ENCODE assay signal across 23 cellular contexts in genomic region chr2:167411367-167411766, GRCh38.
DNase-seq lines count a peak whose midpoint lies in the region; FAIRE-seq and TF ChIP-seq lines count a peak whose summit lies in the region.
"Had no signal": no experiment of that assay in that cellular context is flagged by ENCODE, and none has a peak within 500 bp of the region (broad histone marks: within the 10 kb centered on the region; RNA-seq: fewer than 3 reads in every experiment).

No MANE protein-coding gene starts in this region.

- DNase-seq in A172 (ENCODE audit: low spot score) = peak; percentile 4
- DNase-seq in D721Med (ENCODE audit: insufficient read length, low spot score) = no peak
- peak; percentile 6 for DNase-seq in OCI-M1 (lab: John Stamatoyannopoulos, UW)
- DNase-seq in H1 (ENCODE audit: low read depth in 1 of 2, low spot score in 2 of 2) = no peak
- no peak for DNase-seq in HFFc6
- DNase-seq in NK-92 treated with Interleukin-12 subunit alpha and Interleukin-12 subunit beta, amount 100 ng/mL, for 24 hours (lab: John Stamatoyannopoulos, UW) = no peak
- no peak for DNase-seq in NCI-H2171 treated with DMSO at 0.1 percent for 48 hours (lab: John Stamatoyannopoulos, UW)
- DNase-seq: activated CD4-positive, alpha-beta T cell treated with anti-CD3 and anti-CD28 coated beads, Interleukin-2, amount 50 U/mL, for 1 hour; activated naive CD4-positive, alpha-beta T cell treated with Interleukin-2 at 50 U/mL for 16 hours; C1 segment of cervical spinal cord; effector CD8-positive, alpha-beta T cell; head of caudate nucleus; mucosa of descending colon; NCI-H1092 treated with DMSO at 0.1 percent for 48 hours; NCI-H187 treated with DMSO at 0.1 percent for 48 hours; NCI-H226; NCI-H748 treated with DMSO at 0.1 percent for 48 hours; stimulated activated naive CD8-positive, alpha-beta T cell treated with anti-CD3 and anti-CD28 coated beads, Interleukin-15, amount 100 ng/mL, for 72 hours; T1000; thyroid gland had no signal

- H4K91ac ChIP-seq in H1 (replicated peaks; ENCODE audit: insufficient read length, low read length) = no peak overlapping the region

- H2BK20ac ChIP-seq in H1 (ENCODE audit: low read length) = no peak overlapping the region

- H3K79me2 ChIP-seq in H1 (ENCODE audit: control insufficient read depth in 1 of 2, insufficient read depth in 2 of 2, low read length in 2 of 2) = peaks cover 0 to 55% of the 10 kb centered on the region in 2 experiments; a peak in 2 of 4 replicates

- no peak overlapping the region for H3K14ac ChIP-seq in H1 (ENCODE audit: insufficient read length)

- TF ChIP-seq POLR2A in H1 (IDR thresholded peaks at IDR 0.05; ENCODE audit: control extremely low read depth in 1 of 2, low read depth in 2 of 2, low read length in 2 of 2) = no peak

- H3K27me3 ChIP-seq in H1 (replicated peaks in 1 of 4; ENCODE audit: control insufficient read depth in 3 of 4, extremely low read depth in 1 of 4, insufficient read depth in 3 of 4, low read length in 3 of 4) = no peaks in the 10 kb centered on the region
- H3K27me3 ChIP-seq: thyroid gland had no signal

- no peak overlapping the region for H3K27ac ChIP-seq in H1 (ENCODE audit: low read depth, low read length)
- H3K27ac ChIP-seq: epithelial cell of prostate, thyroid gland had no signal

- H2AFZ ChIP-seq in H1 (ENCODE audit: low read length) = no peak overlapping the region

- POLR2A ChIA-PET in H1 (lab: Charles Lee; ENCODE audit: partially characterized antibody) = no interaction called here

- 0 out of 2 replicates have a peak, but pooled peaks cover 4% of the 10 kb centered on the region for H3K36me3 Mint-ChIP-seq in HFFc6 (ENCODE audit: low read depth)
- H3K36me3 Mint-ChIP-seq: natural killer cell treated with Interleukin-12 subunit alpha and Interleukin-12 subunit beta and Interleukin-15 and Interleukin-18, amount 100 ng/mL, for 72 hours had no signal

- peak; percentile 47 for TF ChIP-seq CTCF in D721Med (IDR thresholded peaks at IDR 0.05; ENCODE audit: insufficient read depth, missing control alignments)
- no peak for TF ChIP-seq CTCF in H1 (IDR thresholded peaks at IDR 0.05; ENCODE audit: control extremely low read depth in 1 of 3, insufficient read depth in 1 of 3, low read depth in 1 of 3, low read length in 3 of 3)
- no peak for TF ChIP-seq CTCF in HFFc6 (IDR thresholded peaks at IDR 0.05)

- no peak overlapping the region for H3K4me3 ChIP-seq in H1 (ENCODE audit: extremely low read depth in 1 of 4, insufficient read depth in 2 of 4, low read depth in 3 of 4, low read length in 4 of 4)
- H3K4me3 ChIP-seq: mucosa of descending colon, thyroid gland had no signal

- no peak overlapping the region for H3K4me2 ChIP-seq in H1 (ENCODE audit: insufficient read depth in 1 of 2, low read depth in 2 of 2, low read length in 2 of 2)

- no peak overlapping the region for H4K8ac ChIP-seq in H1 (ENCODE audit: extremely low read depth, insufficient read depth, low read length)

- H3K4me1 ChIP-seq in H1 (replicated peaks in 1 of 4; ENCODE audit: control insufficient read depth in 3 of 4, insufficient read depth in 4 of 4, low read length in 3 of 4) = peaks cover 0 to 1% (median under 1%) of the 10 kb centered on the region in 4 experiments; a peak in 3 of 7 replicates
- H3K4me1 ChIP-seq: thyroid gland had no signal

- no peak overlapping the region for H3K56ac ChIP-seq in H1 (replicated peaks; ENCODE audit: insufficient read length, low read depth, low read length)

- TF ChIP-seq EP300 in H1 (IDR thresholded peaks at IDR 0.05; ENCODE audit: borderline replicate concordance in 1 of 2, low read depth in 2 of 2, low read length in 2 of 2) = no peak

- no peak overlapping the region for H3K4me3 Mint-ChIP-seq in HFFc6
- H3K4me3 Mint-ChIP-seq: natural killer cell treated with Interleukin-12 subunit alpha and Interleukin-12 subunit beta and Interleukin-15 and Interleukin-18, amount 100 ng/mL, for 72 hours; stimulated activated naive CD8-positive, alpha-beta T cell treated with anti-CD3 and anti-CD28 coated beads, Interleukin-15, amount 100 ng/mL, for 72 hours; WTC11 had no signal

- no peak overlapping the region for H2AK5ac ChIP-seq in H1 (ENCODE audit: low read depth, low read length)

- no peak overlapping the region for H4K5ac ChIP-seq in H1 (ENCODE audit: insufficient read length, low read depth, low read length)

- no peak overlapping the region for H3K23ac ChIP-seq in H1 (ENCODE audit: insufficient read length)

- H3K4ac ChIP-seq in H1 (replicated peaks; ENCODE audit: insufficient read length, low read depth, low read length) = no peak overlapping the region

- H3K9ac ChIP-seq in H1 (replicated peaks in 1 of 4; ENCODE audit: extremely low read depth in 1 of 4, low read depth in 3 of 4, low read length in 3 of 4) = no peak overlapping the region

- H2BK15ac ChIP-seq in H1 (ENCODE audit: low read length) = no peak overlapping the region

- no peaks in the 10 kb centered on the region for H3K4me1 Mint-ChIP-seq in HFFc6 (ENCODE audit: low read depth)
- H3K4me1 Mint-ChIP-seq: stimulated activated naive CD8-positive, alpha-beta T cell treated with anti-CD3 and anti-CD28 coated beads, Interleukin-15, amount 100 ng/mL, for 72 hours had no signal

- no peak overlapping the region for H3K18ac ChIP-seq in H1 (ENCODE audit: extremely low read depth, low read length)

- no peak overlapping the region for H2BK120ac ChIP-seq in H1 (replicated peaks; ENCODE audit: low read depth, low read length)

- H3K9me3 ChIP-seq in H1 (ENCODE audit: insufficient read depth in 2 of 2, low read depth in 1 of 2, low read length in 1 of 2) = peaks cover 9 to 24% of the 10 kb centered on the region in 2 experiments
- H3K9me3 ChIP-seq: mucosa of descending colon, thyroid gland had no signal

- peaks cover under 1% of the 10 kb centered on the region; the same call in 1 of the 2 replicates for H3K79me1 ChIP-seq in H1 (ENCODE audit: low read depth, low read length)

- peaks cover 1% of the 10 kb centered on the region for H3K27me3 Mint-ChIP-seq in HFFc6 (ENCODE audit: insufficient read depth)
- H3K27me3 Mint-ChIP-seq: natural killer cell treated with Interleukin-12 subunit alpha and Interleukin-12 subunit beta and Interleukin-15 and Interleukin-18, amount 100 ng/mL, for 72 hours; stimulated activated naive CD8-positive, alpha-beta T cell treated with anti-CD3 and anti-CD28 coated beads, Interleukin-15, amount 100 ng/mL, for 72 hours had no signal

- H3K9me3 Mint-ChIP-seq in HFFc6 = peaks cover 53% of the 10 kb centered on the region

- no peaks in the 10 kb centered on the region; the same call in 1 of the 2 replicates for H3K23me2 ChIP-seq in H1 (ENCODE audit: low read depth, low read length)

- no peak overlapping the region for H2BK5ac ChIP-seq in H1 (ENCODE audit: low read depth, low read length)

- CTCF ChIA-PET in H1 (lab: Charles Lee; ENCODE audit: partially characterized antibody) = interaction anchor here (1.0 to 1.2 kb wide), 3 partner anchors 10 to 147 kb away, joined by 3 to 4 read pairs (median 4); no protein-coding TSS in a partner anchor

- peaks cover 0 to 7% (median 0%) of the 10 kb centered on the region in 4 experiments; a peak in 1 of 8 replicates for H3K36me3 ChIP-seq in H1 (ENCODE audit: control insufficient read depth in 2 of 4, insufficient read depth in 4 of 4, low read length in 3 of 4)
- H3K36me3 ChIP-seq: thyroid gland had no signal

- H3K27ac Mint-ChIP-seq in HFFc6 = no peak overlapping the region
- H3K27ac Mint-ChIP-seq: natural killer cell treated with Interleukin-12 subunit alpha and Interleukin-12 subunit beta and Interleukin-15 and Interleukin-18, amount 100 ng/mL, for 72 hours; stimulated activated naive CD8-positive, alpha-beta T cell treated with anti-CD3 and anti-CD28 coated beads, Interleukin-15, amount 100 ng/mL, for 72 hours; WTC11 had no signal

- no peaks in the 10 kb centered on the region for H4K20me1 ChIP-seq in H1 (replicated peaks in 1 of 2; ENCODE audit: control insufficient read depth in 1 of 2, insufficient read depth in 2 of 2, low read length in 2 of 2)

- H2BK12ac ChIP-seq in H1 (ENCODE audit: low read depth, low read length) = no peak overlapping the region

- peak; percentile 5 to 21; a peak in 2 of 4 replicates for TF ChIP-seq RAD21 in H1 (IDR thresholded peaks at IDR 0.05 in 1 of 2, conservative IDR thresholded peaks at IDR 0.05 in 1 of 2; ENCODE audit: low read depth in 2 of 2, low read length in 2 of 2)

- no peak for FAIRE-seq in D721Med (lab: Jason Lieb, UNC)
- no peak for FAIRE-seq in H1 (lab: Jason Lieb, UNC)

TF ChIP-seq in H1, 55 proteins besides CTCF, POLR2A, EP300 and RAD21:
- TF ChIP-seq CEBPB (IDR thresholded peaks at IDR 0.05; ENCODE audit: low read depth, low read length) (no peak), SIN3A (conservative IDR thresholded peaks at IDR 0.05 in 1 of 2, IDR thresholded peaks at IDR 0.05 in 1 of 2; ENCODE audit: low read depth in 1 of 2, low read length in 2 of 2) (no peak), BACH1 (IDR thresholded peaks at IDR 0.05; ENCODE audit: low read length) (no peak), KDM1A (IDR thresholded peaks at IDR 0.05; ENCODE audit: borderline replicate concordance, low read length) (no peak), RXRA (IDR thresholded peaks at IDR 0.05; ENCODE audit: insufficient read depth, low read depth, low read length) (no peak)
TF ChIP-seq in H1: peak in this region for 0.

Comparison
In these comparisons a context has a peak if more than half of its experiments do, and no peak if none do; other contexts are left out.
1. DNase-seq: peak in A172 (single experiment) and OCI-M1 (single experiment); none in D721Med (single experiment), H1 (0 of 2), HFFc6 (single experiment), NK-92 treated with Interleukin-12 subunit alpha and Interleukin-12 subunit beta, amount 100 ng/mL, for 24 hours (single experiment) and NCI-H2171 treated with DMSO at 0.1 percent for 48 hours (single experiment).